19 cellular contexts compared by ENCODE assay signal in the genomic region with DNA sequence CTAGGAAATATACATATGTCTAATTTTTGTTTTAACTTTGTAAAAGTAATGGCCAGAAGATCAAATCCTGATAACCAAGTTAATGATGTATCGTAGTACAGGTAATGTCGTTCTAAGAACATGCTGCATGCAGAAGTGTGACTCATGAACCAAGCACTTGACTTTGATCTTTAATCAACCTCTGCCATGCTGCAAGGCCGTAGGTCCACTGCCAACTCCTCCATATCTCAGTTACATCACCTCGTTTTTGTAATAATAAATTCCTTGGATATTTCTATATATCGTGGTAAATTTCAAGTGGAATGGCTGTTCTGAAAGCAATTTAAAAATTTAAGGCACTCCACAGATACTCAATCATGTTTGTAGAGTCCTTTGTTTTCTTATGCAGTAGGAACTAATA.
DNase-seq lines count a peak whose midpoint lies in the region; TF ChIP-seq lines count a peak whose summit lies in the region.
"Had no signal": no experiment of that assay in that cellular context is flagged by ENCODE, and none has a peak within 500 bp of the region (broad histone marks: within the 10 kb centered on the region; RNA-seq: fewer than 3 reads in every experiment).

No MANE protein-coding gene starts in this region.

- intact Hi-C loops in Calu3 (cut with micrococcal nuclease; ENCODE audit: unreplicated experiment) = no loop called here

- peaks cover 10% of the 10 kb centered on the region for H3K9me3 Mint-ChIP-seq in Calu3 (ENCODE audit: low read depth, unreplicated experiment)

- H3K36me3 Mint-ChIP-seq in Calu3 (ENCODE audit: insufficient read depth, unreplicated experiment) = no peaks in the 10 kb centered on the region
- H3K36me3 Mint-ChIP-seq: natural killer cell; stimulated activated memory B cell treated with anti-CD40 and anti-IgM and Interleukin-4, amounts not matched to agents 10 μg/mL and 1 μg/mL and 100 μg/mL, for 72 hours had no signal

- H3K27ac Mint-ChIP-seq in Calu3 (ENCODE audit: unreplicated experiment) = no peak overlapping the region
- H3K27ac Mint-ChIP-seq: natural killer cell; stimulated activated memory B cell treated with anti-CD40 and anti-IgM and Interleukin-4, amounts not matched to agents 10 μg/mL and 1 μg/mL and 100 μg/mL, for 72 hours had no signal

- CTCF ChIA-PET in Calu3 (lab: Charles Lee) = no interaction called here

- TF ChIP-seq CTCF in fibroblast of pulmonary artery (IDR thresholded peaks at IDR 0.05; ENCODE audit: low read length, missing control alignments) = no peak
- TF ChIP-seq CTCF in retinal pigment epithelial cell (conservative IDR thresholded peaks at IDR 0.05; ENCODE audit: low read depth, low read length) = no peak
- TF ChIP-seq CTCF in Calu3 (IDR thresholded peaks at IDR 0.05; ENCODE audit: unreplicated experiment) = no peak

- no peak overlapping the region for H3K4me3 ChIP-seq in fibroblast of pulmonary artery (replicated peaks; ENCODE audit: low read depth, low read length)
- no peak overlapping the region for H3K4me3 ChIP-seq in retinal pigment epithelial cell (ENCODE audit: low read length)
- H3K4me3 ChIP-seq: A549, dorsolateral prefrontal cortex had no signal

- BruUV-seq in Calu3 (replicated peaks; lab: Mats Ljungman, UMichigan) = no TSS peak

- H3K4me3 Mint-ChIP-seq in Calu3 (ENCODE audit: low read depth, unreplicated experiment) = no peak overlapping the region
- H3K4me3 Mint-ChIP-seq: natural killer cell; stimulated activated memory B cell treated with anti-CD40 and anti-IgM and Interleukin-4, amounts not matched to agents 10 μg/mL and 1 μg/mL and 100 μg/mL, for 72 hours had no signal

- H3K27me3 Mint-ChIP-seq in Calu3 (ENCODE audit: unreplicated experiment) = no peaks in the 10 kb centered on the region
- H3K27me3 Mint-ChIP-seq: stimulated activated memory B cell treated with anti-CD40 and anti-IgM and Interleukin-4, amounts not matched to agents 10 μg/mL and 1 μg/mL and 100 μg/mL, for 72 hours had no signal

- no peaks in the 10 kb centered on the region for H3K4me1 Mint-ChIP-seq in Calu3 (ENCODE audit: low read depth, unreplicated experiment)
- H3K4me1 Mint-ChIP-seq: natural killer cell; stimulated activated memory B cell treated with anti-CD40 and anti-IgM and Interleukin-4, amounts not matched to agents 10 μg/mL and 1 μg/mL and 100 μg/mL, for 72 hours had no signal

- peak; percentile 26 for DNase-seq in NCI-H510A treated with DMSO at 0.1 percent for 48 hours (lab: John Stamatoyannopoulos, UW)
- no peak for DNase-seq in NCI-H510A (lab: John Stamatoyannopoulos, UW)
- DNase-seq in NCI-H748 treated with DMSO at 0.1 percent for 48 hours (lab: John Stamatoyannopoulos, UW) = peak; percentile 20
- peak; percentile 0 for DNase-seq in fibroblast of pulmonary artery (ENCODE audit: low read depth)
- peak; percentile 56 for DNase-seq in retinal pigment epithelial cell (ENCODE audit: low read depth)
- DNase-seq in Calu3 = no peak
- no peak for DNase-seq in AG08396 (ENCODE audit: low spot score)
- no peak for DNase-seq in germinal center (ENCODE audit: low spot score)
- DNase-seq: activated CD4-positive, alpha-beta T cell treated with anti-CD3 and anti-CD28 coated beads, Interleukin-2, amount 50 U/mL, for 4 hours; activated gamma-delta T cell treated with Interleukin-2 at 50 U/mL for 16 hours; Caco-2; caudate nucleus; dorsolateral prefrontal cortex; kidney glomerular epithelial cell; natural killer cell; NCI-H524 treated with DMSO at 0.1 percent for 48 hours; Right ventricle myocardium superior had no signal

Comparison
In these comparisons a context has a peak if more than half of its experiments do, and no peak if none do; other contexts are left out.
1. DNase-seq: peak in NCI-H510A treated with DMSO at 0.1 percent for 48 hours (single experiment), NCI-H748 treated with DMSO at 0.1 percent for 48 hours (single experiment), fibroblast of pulmonary artery (single experiment) and retinal pigment epithelial cell (single experiment); none in NCI-H510A (single experiment), Calu3 (single experiment), AG08396 (single experiment) and germinal center (single experiment).